In the genomic region with DNA sequence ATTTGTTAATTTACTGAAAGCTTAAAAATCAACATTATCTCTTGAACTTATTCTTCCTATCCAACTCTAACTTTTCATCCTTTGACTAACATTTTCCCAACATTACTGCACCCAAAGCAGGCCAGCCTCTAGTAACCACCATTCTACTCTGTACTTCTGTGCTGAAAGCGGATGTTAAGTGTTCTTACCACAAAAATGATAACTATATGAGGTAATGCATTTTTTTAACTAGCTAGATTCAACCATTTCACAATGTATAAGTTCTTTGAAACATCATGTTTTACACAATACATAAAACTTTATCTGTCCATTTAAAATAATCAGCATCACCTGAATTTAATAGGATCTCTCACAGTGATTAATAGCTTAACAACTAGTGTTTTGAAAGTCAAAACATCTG, we compare ENCODE assay signal across 23 cellular contexts.
A peak's percentile ranks its signal among the peaks of the same experiment; 100 is the strongest.
DNase-seq lines count a peak whose midpoint lies in the region; ATAC-seq and TF ChIP-seq lines count a peak whose summit lies in the region.
"Had no signal": no experiment of that assay in that cellular context is flagged by ENCODE, and none has a peak within 500 bp of the region (broad histone marks: within the 10 kb centered on the region; RNA-seq: fewer than 3 reads in every experiment).

No MANE protein-coding gene starts in this region.

- H3K4me2 ChIP-seq in mammary epithelial cell (ENCODE audit: insufficient read depth, low read depth, low read length), result no peak overlapping the region

- H4K20me1 ChIP-seq in mammary epithelial cell (ENCODE audit: insufficient read depth, low read length), result no peaks in the 10 kb centered on the region

- BruUV-seq in MCF 10A (replicated peaks; lab: Mats Ljungman, UMichigan) (no TSS peak), mammary epithelial cell (replicated peaks; lab: Mats Ljungman, UMichigan) (no TSS peak)

- POLR2A ChIA-PET in MCF 10A (lab: Yijun Ruan, JAX), result interaction anchor here (2.0 kb wide), 1 partner anchor 11 kb away, joined by 6 read pairs; no protein-coding TSS in a partner anchor

- no peak overlapping the region for H3K9ac ChIP-seq in mammary epithelial cell (ENCODE audit: insufficient read depth, low read length)
- H3K9ac ChIP-seq in adipocyte (ENCODE audit: low read length), result no peak overlapping the region

- peaks cover 13% of the 10 kb centered on the region for H3K4me1 Mint-ChIP-seq in MCF 10A (ENCODE audit: insufficient read depth, unreplicated experiment)
- H3K4me1 Mint-ChIP-seq: CD4-positive, alpha-beta memory T cell had no signal

- H3K27ac ChIP-seq in mammary epithelial cell (ENCODE audit: insufficient read depth, low read depth, low read length), result no peak overlapping the region
- H3K27ac ChIP-seq: dorsolateral prefrontal cortex had no signal

- 100% methylated on average over 1 of the region's 1 CpG for WGBS in mammary epithelial cell (ENCODE audit: low coverage, missing lambda C conversion rate)

- H3K79me2 ChIP-seq in mammary epithelial cell (ENCODE audit: insufficient read depth, low read length), result no peaks in the 10 kb centered on the region

- no peaks in the 10 kb centered on the region for H3K9me3 Mint-ChIP-seq in MCF 10A (ENCODE audit: unreplicated experiment)
- H3K9me3 Mint-ChIP-seq: brain, nephron had no signal

- H2AFZ ChIP-seq in mammary epithelial cell (ENCODE audit: low read depth, low read length), result no peak overlapping the region

- H3K4me1 ChIP-seq in mammary epithelial cell (ENCODE audit: insufficient read depth, low read length), result peaks cover 2% of the 10 kb centered on the region
- peaks cover 6% of the 10 kb centered on the region for H3K4me1 ChIP-seq in adipocyte (ENCODE audit: control insufficient read depth, insufficient read depth, low read length)

- H3K9me3 ChIP-seq in mammary epithelial cell (replicated peaks; ENCODE audit: insufficient read depth, low read length), result no peaks in the 10 kb centered on the region
- no peaks in the 10 kb centered on the region for H3K9me3 ChIP-seq in adipocyte (ENCODE audit: control insufficient read depth, low read length)

- H3K36me3 ChIP-seq in mammary epithelial cell (ENCODE audit: insufficient read depth, low read length) (no peaks in the 10 kb centered on the region), adipocyte (ENCODE audit: control insufficient read depth, insufficient read depth, low read length, severe bottlenecking) (no peaks in the 10 kb centered on the region)

- no peak for TF ChIP-seq CTCF in MCF 10A (IDR thresholded peaks at IDR 0.05; ENCODE audit: unreplicated experiment)
- TF ChIP-seq CTCF in mammary epithelial cell (conservative IDR thresholded peaks at IDR 0.05 in 1 of 2, IDR thresholded peaks at IDR 0.05 in 1 of 2; ENCODE audit: extremely low read depth in 1 of 2, insufficient read depth in 1 of 2, low read depth in 1 of 2, low read length in 2 of 2), result no peak
- no peak for TF ChIP-seq CTCF in fibroblast of the aortic adventitia (IDR thresholded peaks at IDR 0.05; ENCODE audit: insufficient read depth, low read length)

- dilution Hi-C loops in mammary epithelial cell (cut with HindIII; ENCODE audit: low sequenced_read_pairs), result no loop called here

- no peaks in the 10 kb centered on the region for H3K27me3 ChIP-seq in mammary epithelial cell (ENCODE audit: insufficient read depth, low read length)
- no peaks in the 10 kb centered on the region for H3K27me3 ChIP-seq in adipocyte (replicated peaks; ENCODE audit: control insufficient read depth, insufficient read depth, low read length)
- H3K27me3 ChIP-seq: dorsolateral prefrontal cortex had no signal

- no peaks in the 10 kb centered on the region for H3K27me3 Mint-ChIP-seq in MCF 10A (ENCODE audit: insufficient read depth, unreplicated experiment)
- H3K27me3 Mint-ChIP-seq: brain; CD4-positive, alpha-beta memory T cell had no signal

- CTCF ChIA-PET in MCF 10A (lab: Yijun Ruan, JAX) (interaction anchor here (0.6 to 0.9 kb wide), 4 partner anchors 37 to 1046 kb away, joined by 3 read pairs; no protein-coding TSS in a partner anchor), mammary epithelial cell (lab: Charles Lee; ENCODE audit: low non-redundant PET) (interaction anchor here (0.6 kb wide), 1 partner anchor 181 kb away, joined by 4 read pairs; no protein-coding TSS in a partner anchor)

- in situ Hi-C loops in mammary epithelial cell (cut with MboI; ENCODE audit: low sequenced_read_pairs in 2 of 2), result no loop called here
- in situ Hi-C loops in ACHN (cut with HindIII; ENCODE audit: low pct_ligation_motif_present, low pct_unique_long_range_greater_than_20kb, low sequenced_read_pairs), result no loop called here

- no peak overlapping the region for H3K4me3 Mint-ChIP-seq in MCF 10A (ENCODE audit: unreplicated experiment)
- H3K4me3 Mint-ChIP-seq: brain; CD4-positive, alpha-beta memory T cell; nephron had no signal

- H3K4me3 ChIP-seq in mammary epithelial cell (replicated peaks in 1 of 3; ENCODE audit: insufficient read depth in 1 of 3, low read depth in 2 of 3, low read length in 3 of 3) (no peak overlapping the region), adipocyte (ENCODE audit: low read length) (no peak overlapping the region), fibroblast of the aortic adventitia (ENCODE audit: low read depth, low read length) (no peak overlapping the region)
- H3K4me3 ChIP-seq: dorsolateral prefrontal cortex, K562 had no signal

- H3K27ac Mint-ChIP-seq in MCF 10A (ENCODE audit: low read depth, unreplicated experiment), result peak overlapping the region; percentile 58
- H3K27ac Mint-ChIP-seq: brain; CD4-positive, alpha-beta memory T cell; nephron had no signal

- ATAC-seq in HG02759 (IDR thresholded peaks at IDR 0.05; ENCODE audit: unreplicated experiment), result no peak
- ATAC-seq: K562; stimulated activated naive CD8-positive, alpha-beta T cell treated with anti-CD3 and anti-CD28 coated beads, Interleukin-15, Interleukin-2, amounts not matched to agents 100 U/mL and 50 U/mL, for 24 hours had no signal

- DNase-seq in MCF 10A (ENCODE audit: unreplicated experiment) (peak; percentile 16), mammary epithelial cell (no peak), adipocyte (ENCODE audit: low read depth) (peak; percentile 78), fibroblast of the aortic adventitia (ENCODE audit: low read depth) (peak; percentile 35), foreskin melanocyte (no peak), ACHN (no peak)
- DNase-seq in activated CD4-positive, alpha-beta T cell treated with anti-CD3 and anti-CD28 coated beads, Interleukin-2, amount 50 U/mL, for 1 hour, result no peak
- DNase-seq: 8988T; activated CD4-positive, alpha-beta T cell treated with anti-CD3 and anti-CD28 coated beads for 48 hours; activated naive CD4-positive, alpha-beta T cell treated with Interleukin-2 at 50 U/mL for 16 hours; CD4-positive, alpha-beta memory T cell; DMS79 treated with DMSO at 0.1 percent for 48 hours; dorsolateral prefrontal cortex; kidney glomerular epithelial cell; NCI-H1048; NCI-H2081 treated with DMSO at 0.1 percent for 48 hours; NCI-H526 treated with DMSO at 0.1 percent for 48 hours; stimulated activated CD4-positive, alpha-beta T cell treated with anti-CD3 and anti-CD28 coated beads, Interleukin-15, amount 100 ng/mL, for 24 hours; stimulated activated naive CD8-positive, alpha-beta T cell treated with anti-CD3 and anti-CD28 coated beads, Interleukin-15, Interleukin-2, amounts not matched to agents 100 U/mL and 50 U/mL, for 24 hours had no signal

- intact Hi-C loops in MCF 10A (cut with micrococcal nuclease) (loop anchor here (5.0 to 10.0 kb wide), 3 partner anchors 188 to 940 kb away; no protein-coding TSS in a partner anchor), mammary epithelial cell (cut with micrococcal nuclease) (no loop called here)

- no peaks in the 10 kb centered on the region for H3K36me3 Mint-ChIP-seq in MCF 10A (ENCODE audit: insufficient read depth, unreplicated experiment)
- H3K36me3 Mint-ChIP-seq: brain; CD4-positive, alpha-beta memory T cell had no signal

Comparison
In these comparisons a context has a peak if more than half of its experiments do, and no peak if none do; other contexts are left out.
1. DNase-seq: peak in MCF 10A (single experiment), adipocyte (single experiment) and fibroblast of the aortic adventitia (single experiment); none in mammary epithelial cell (single experiment), foreskin melanocyte (single experiment), ACHN (single experiment) and activated CD4-positive, alpha-beta T cell treated with anti-CD3 and anti-CD28 coated beads, Interleukin-2, amount 50 U/mL, for 1 hour (single experiment).